15 cellular contexts compared by ENCODE assay signal in the genomic region with DNA sequence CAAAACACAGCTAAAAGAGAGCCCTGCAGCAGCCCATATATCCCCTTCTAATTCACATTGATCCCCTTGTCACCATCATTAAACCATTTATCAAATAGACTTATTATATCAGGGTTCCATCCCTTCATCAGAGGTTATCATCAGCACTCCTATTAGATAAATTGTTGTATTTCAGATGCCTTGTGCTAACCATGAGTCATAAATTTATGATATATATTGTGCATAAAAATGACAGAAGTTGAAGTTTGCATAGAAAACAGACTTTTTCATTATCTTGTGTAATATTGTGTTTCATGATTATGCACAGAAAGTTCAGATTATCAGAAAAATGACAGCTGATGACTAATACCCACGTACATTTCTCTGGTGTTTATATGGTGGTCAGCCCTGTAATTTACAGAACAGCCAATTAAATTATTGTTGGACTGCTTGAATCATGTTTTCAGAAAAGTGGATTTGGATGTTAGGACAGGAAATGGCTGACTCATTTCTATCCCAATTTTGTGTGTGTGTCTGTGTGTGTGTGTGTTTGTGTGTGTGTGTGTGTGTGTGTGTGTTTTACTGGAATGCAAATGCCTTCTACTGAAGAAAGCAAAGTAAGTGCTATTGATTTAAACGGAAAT.
DNase-seq lines count a peak whose midpoint lies in the region; ATAC-seq and TF ChIP-seq lines count a peak whose summit lies in the region.
"Had no signal": no experiment of that assay in that cellular context is flagged by ENCODE, and none has a peak within 500 bp of the region (broad histone marks: within the 10 kb centered on the region; RNA-seq: fewer than 3 reads in every experiment).

No MANE protein-coding gene starts in this region.

- DNase-seq in COLO829 (ENCODE audit: low spot score) (peak; percentile 68), NCI-H2227 (lab: John Stamatoyannopoulos, UW; ENCODE audit: unreplicated experiment) (peak; percentile 26), dermis blood vessel endothelial cell (peak; percentile 77), omental fat pad (ENCODE audit: low spot score) (no peak), SIG-M5 treated with dmso at 0.1 percent for 504 hours (lab: John Stamatoyannopoulos, UW; ENCODE audit: unreplicated experiment) (no peak)
- no peak for DNase-seq in activated CD4-positive, alpha-beta T cell treated with anti-CD3 and anti-CD28 coated beads, Interleukin-2, amount 50 U/mL, for 48 hours
- DNase-seq in activated T-cell treated with anti-CD3 and anti-CD28 coated beads, Interleukin-2, amount 50 U/mL, for 4 hours: no peak
- DNase-seq: activated T-cell treated with anti-CD3 and anti-CD28 coated beads for 4 hours, NCI-H187 treated with DMSO at 0.1 percent for 48 hours, Peyer's patch, psoas muscle, testis had no signal

- no peak for TF ChIP-seq POLR2A in GM18505 (IDR thresholded peaks at IDR 0.05; ENCODE audit: borderline replicate concordance, extremely low read depth, insufficient read depth, insufficient read length)

- no peaks in the 10 kb centered on the region for H3K4me1 Mint-ChIP-seq in activated T-cell treated with anti-CD3 and anti-CD28 coated beads, Interleukin-2, amount 50 U/mL, for 4 hours (ENCODE audit: low read depth)
- H3K4me1 Mint-ChIP-seq: central memory CD8-positive, alpha-beta T cell; IgD-negative memory B cell had no signal

- no peaks in the 10 kb centered on the region for H3K36me3 Mint-ChIP-seq in activated T-cell treated with anti-CD3 and anti-CD28 coated beads, Interleukin-2, amount 50 U/mL, for 4 hours (ENCODE audit: insufficient read depth)
- H3K36me3 Mint-ChIP-seq: IgD-negative memory B cell had no signal

- no peak for TF ChIP-seq CTCF in omental fat pad (IDR thresholded peaks at IDR 0.05)

- no peaks in the 10 kb centered on the region for H3K9me3 Mint-ChIP-seq in activated T-cell treated with anti-CD3 and anti-CD28 coated beads, Interleukin-2, amount 50 U/mL, for 4 hours
- H3K9me3 Mint-ChIP-seq: central memory CD8-positive, alpha-beta T cell; IgD-negative memory B cell had no signal

- ATAC-seq in omental fat pad (ENCODE audit: low FRiP score): peak; percentile 57
- ATAC-seq in GM18505 (IDR thresholded peaks at IDR 0.05; ENCODE audit: unreplicated experiment): no peak
- no peak for ATAC-seq in activated T-cell treated with anti-CD3 and anti-CD28 coated beads, Interleukin-2, amount 50 U/mL, for 4 hours
- ATAC-seq: psoas muscle had no signal

- H3K27me3 Mint-ChIP-seq in activated T-cell treated with anti-CD3 and anti-CD28 coated beads, Interleukin-2, amount 50 U/mL, for 4 hours (ENCODE audit: low read depth): peaks cover 4% of the 10 kb centered on the region

- H3K4me3 Mint-ChIP-seq in activated T-cell treated with anti-CD3 and anti-CD28 coated beads, Interleukin-2, amount 50 U/mL, for 4 hours: no peak overlapping the region
- H3K4me3 Mint-ChIP-seq: central memory CD8-positive, alpha-beta T cell; IgD-negative memory B cell had no signal

Comparison
In these comparisons a context has a peak if more than half of its experiments do, and no peak if none do; other contexts are left out.
1. DNase-seq: peak in COLO829 (single experiment), NCI-H2227 (single experiment) and dermis blood vessel endothelial cell (single experiment); none in omental fat pad (single experiment), SIG-M5 treated with dmso at 0.1 percent for 504 hours (single experiment), activated CD4-positive, alpha-beta T cell treated with anti-CD3 and anti-CD28 coated beads, Interleukin-2, amount 50 U/mL, for 48 hours (0 of 2) and activated T-cell treated with anti-CD3 and anti-CD28 coated beads, Interleukin-2, amount 50 U/mL, for 4 hours (single experiment).